10 cellular contexts compared by ENCODE assay signal in genomic region chr3:67819447-67819846, GRCh38.
A peak's percentile ranks its signal among the peaks of the same experiment; 100 is the strongest.
DNase-seq lines count a peak whose midpoint lies in the region; ATAC-seq, FAIRE-seq and TF ChIP-seq lines count a peak whose summit lies in the region.
"Had no signal": no experiment of that assay in that cellular context is flagged by ENCODE, and none has a peak within 500 bp of the region (broad histone marks: within the 10 kb centered on the region; RNA-seq: fewer than 3 reads in every experiment).

No MANE protein-coding gene starts in this region.

- no peaks in the 10 kb centered on the region for H3K27me3 ChIP-seq in aorta (ENCODE audit: control insufficient read depth in 1 of 2, insufficient read depth in 2 of 2, low read length in 1 of 2)

- no peak for FAIRE-seq in urothelium cell line (lab: Jason Lieb, UNC)

- ATAC-seq in GM19351 (IDR thresholded peaks at IDR 0.05; ENCODE audit: unreplicated experiment) (peak; percentile 43), GM19397 (IDR thresholded peaks at IDR 0.05; ENCODE audit: unreplicated experiment) (no peak), aorta (ENCODE audit: low FRiP score) (no peak)

- H3K9me3 ChIP-seq in aorta (ENCODE audit: control insufficient read depth, low read length): no peaks in the 10 kb centered on the region

- DNase-seq in AG04449 (ENCODE audit: low read depth, low spot score) (no peak), SK-MEL-5 (ENCODE audit: low read depth, low spot score) (peak; percentile 40), kidney tubule cell (ENCODE audit: low spot score) (peak; percentile 25), urothelium cell line (ENCODE audit: low spot score) (no peak), aorta (no peak), hepatic stellate cell (ENCODE audit: low spot score) (no peak)
- DNase-seq: activated naive CD4-positive, alpha-beta T cell treated with anti-CD3 and anti-CD28 coated beads, Interleukin-2, amount 50 U/mL, for 16 hours; NCI-H2107 had no signal

- no peaks in the 10 kb centered on the region for H3K4me1 ChIP-seq in aorta (ENCODE audit: control insufficient read depth in 1 of 2, insufficient read depth in 2 of 2, low read length in 2 of 2)

- H3K4me3 ChIP-seq in AG04449 (ENCODE audit: low read depth, low read length): no peak overlapping the region
- H3K4me3 ChIP-seq in aorta (ENCODE audit: low read length in 2 of 2): no peak overlapping the region

- 60 to 64% methylated on average over 1 of the region's 1 CpG for WGBS in aorta, 2 donors

- CTCF ChIA-PET in AG04449 (lab: Yijun Ruan, JAX): interaction anchor here (1.1 kb wide), 2 partner anchors 199 to 1058 kb away, joined by 3 to 4 read pairs; no protein-coding TSS in a partner anchor

- H3K36me3 ChIP-seq in aorta (ENCODE audit: control insufficient read depth in 1 of 2, insufficient read depth in 2 of 2, low read length in 1 of 2): no peaks in the 10 kb centered on the region

- in situ Hi-C loops in SK-MEL-5 (cut with HindIII; ENCODE audit: low pct_unique_long_range_greater_than_20kb, low sequenced_read_pairs): no loop called here

- POLR2A ChIA-PET in AG04449 (lab: Yijun Ruan, JAX): no interaction called here

- intact Hi-C loops in aorta (cut with DNase I): no loop called here

- no peak overlapping the region for H3K27ac ChIP-seq in aorta (ENCODE audit: low read depth in 1 of 2, low read length in 2 of 2)

- peak; percentile 12 for TF ChIP-seq CTCF in AG04449 (IDR thresholded peaks at IDR 0.05; ENCODE audit: insufficient read depth, low read length, missing control alignments)

Comparison
In these comparisons a context has a peak if more than half of its experiments do, and no peak if none do; other contexts are left out.
1. DNase-seq: peak in SK-MEL-5 (single experiment) and kidney tubule cell (single experiment); none in AG04449 (single experiment), urothelium cell line (single experiment), aorta (0 of 2) and hepatic stellate cell (single experiment).